In the genomic region with DNA sequence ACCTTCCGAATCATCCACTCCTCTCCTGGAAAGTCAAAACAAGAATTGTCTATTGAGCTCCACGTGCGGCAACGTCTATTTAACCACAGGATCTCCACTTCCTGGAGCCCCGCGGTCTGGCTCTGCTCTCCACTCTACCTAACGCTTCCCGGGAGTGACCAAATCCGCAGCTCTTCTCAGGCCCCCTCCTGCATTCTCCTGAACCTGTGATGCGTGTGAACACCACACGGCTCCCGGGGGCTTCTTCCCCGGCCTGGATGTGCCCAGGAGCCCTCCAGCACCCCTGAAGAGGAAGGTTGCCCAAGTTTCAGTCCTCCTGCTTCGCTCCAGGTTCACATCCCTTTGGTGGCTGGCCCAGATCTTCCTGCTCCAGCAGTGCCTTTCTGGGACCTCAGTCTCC, we compare ENCODE assay signal across 18 cellular contexts.
"Had no signal": no experiment of that assay in that cellular context is flagged by ENCODE, and none has a peak within 500 bp of the region (broad histone marks: within the 10 kb centered on the region; RNA-seq: fewer than 3 reads in every experiment).

No MANE protein-coding gene starts in this region.

- DNase-seq: activated CD8-positive, alpha-beta memory T cell treated with anti-CD3 and anti-CD28 coated beads, Interleukin-2, amount 50 U/mL, for 48 hours; activated CD8-positive, alpha-beta T cell treated with anti-CD3 and anti-CD28 coated beads, Interleukin-2, amount 10 ng/mL, durations not matched to agents 7 days and 5 days; activated naive CD4-positive, alpha-beta T cell; activated naive CD8-positive, alpha-beta T cell treated with anti-CD3 and anti-CD28 coated beads, Interleukin-2, amount 50 U/mL, for 24 hours; colonic mucosa; effector CD8-positive, alpha-beta T cell; gastrocnemius medialis; lower lobe of right lung; midbrain; stimulated activated CD4-positive, alpha-beta T cell treated with anti-CD3 and anti-CD28 coated beads, Interleukin-15, amount 100 ng/mL, for 24 hours; stimulated activated CD4-positive, alpha-beta T cell treated with anti-CD3 and anti-CD28 coated beads, Interleukin-4, amount 100 ng/mL, for 4 hours; stomach; T1000 had no signal

- H3K27ac ChIP-seq: ascending aorta, cardiac muscle cell, colonic mucosa, epithelial cell of prostate, gastrocnemius medialis, lower lobe of right lung, stomach, thoracic aorta had no signal

- H3K4me1 Mint-ChIP-seq: activated naive CD8-positive, alpha-beta T cell treated with anti-CD3 and anti-CD28 coated beads, Interleukin-2, amount 50 U/mL, for 24 hours had no signal

- FAIRE-seq: urothelium cell line had no signal

- H3K27me3 ChIP-seq: ascending aorta had no signal

- H3K36me3 ChIP-seq: ascending aorta, colonic mucosa, gastrocnemius medialis, thoracic aorta had no signal

- H3K27me3 Mint-ChIP-seq: activated naive CD8-positive, alpha-beta T cell treated with anti-CD3 and anti-CD28 coated beads, Interleukin-2, amount 50 U/mL, for 24 hours had no signal

- H3K27ac Mint-ChIP-seq: activated CD8-positive, alpha-beta T cell treated with anti-CD3 and anti-CD28 coated beads, Interleukin-2, amount 10 ng/mL, durations not matched to agents 7 days and 5 days; activated naive CD8-positive, alpha-beta T cell treated with anti-CD3 and anti-CD28 coated beads, Interleukin-2, amount 50 U/mL, for 24 hours had no signal

- H3K9me3 Mint-ChIP-seq: activated naive CD8-positive, alpha-beta T cell treated with anti-CD3 and anti-CD28 coated beads, Interleukin-2, amount 50 U/mL, for 24 hours had no signal

- ATAC-seq: activated CD8-positive, alpha-beta T cell treated with anti-CD3 and anti-CD28 coated beads, Interleukin-2, amount 10 ng/mL, durations not matched to agents 7 days and 5 days; activated naive CD8-positive, alpha-beta T cell treated with anti-CD3 and anti-CD28 coated beads, Interleukin-2, amount 50 U/mL, for 24 hours; gastrocnemius medialis; lower lobe of right lung had no signal

- H3K4me3 ChIP-seq: ascending aorta, cardiac muscle cell, colonic mucosa, lower lobe of right lung, stomach, thoracic aorta had no signal

- H3K4me3 Mint-ChIP-seq: activated CD8-positive, alpha-beta T cell treated with anti-CD3 and anti-CD28 coated beads, Interleukin-2, amount 10 ng/mL, durations not matched to agents 7 days and 5 days; activated naive CD8-positive, alpha-beta T cell treated with anti-CD3 and anti-CD28 coated beads, Interleukin-2, amount 50 U/mL, for 24 hours had no signal

- H3K9me3 ChIP-seq: ascending aorta, colonic mucosa, gastrocnemius medialis, lower lobe of right lung, stomach, thoracic aorta had no signal
